ENCODE assay signal across 8 cellular contexts in the genomic region with DNA sequence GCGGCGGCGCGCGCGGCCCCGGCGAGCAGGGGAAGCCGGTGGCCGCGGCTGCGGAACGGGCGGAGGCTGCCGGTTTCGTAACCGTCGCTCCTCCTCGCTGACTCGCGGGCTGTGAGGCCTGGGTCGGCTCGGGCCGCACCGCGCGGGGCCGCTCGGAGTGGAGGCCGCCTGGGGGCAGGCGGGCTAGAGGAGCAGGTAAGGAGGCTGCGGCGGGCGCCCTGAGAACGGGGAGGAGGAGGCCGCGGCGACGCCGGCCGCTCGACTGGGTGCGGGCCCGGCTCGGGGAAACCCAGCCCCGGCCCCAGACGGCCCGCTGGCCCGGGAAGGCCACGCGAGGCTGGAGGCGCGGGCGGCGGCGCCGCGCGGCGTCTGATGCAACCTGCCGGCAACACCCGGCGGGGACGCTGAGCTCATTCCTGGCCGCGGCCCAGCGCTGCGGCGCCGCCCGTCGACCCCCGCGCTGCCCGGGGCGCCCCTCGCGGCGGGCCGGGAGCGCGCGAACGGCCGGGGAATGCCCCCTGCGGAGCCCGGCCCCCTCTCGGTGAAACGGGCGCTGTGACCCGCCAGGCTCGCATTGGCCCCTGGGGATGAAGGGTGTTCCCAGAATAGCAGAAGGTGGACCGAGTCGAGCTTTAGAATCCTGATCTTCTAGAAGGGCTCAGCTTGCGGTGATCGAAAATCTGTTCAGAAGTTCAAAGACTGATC. TPM values are rescaled to one million over a fixed set of nuclear protein-coding genes. Genes with fewer than 3 reads are reported as not detected.
DNase-seq lines count a peak whose midpoint lies in the region; ATAC-seq, FAIRE-seq and TF ChIP-seq lines count a peak whose summit lies in the region.

Gene CEBPG, plus strand, starts transcription at position 9 of the 705 bp plus-strand sequence. CDS start 5,531 bp downstream, outside the sequence.

- POLR2A ChIA-PET in Caco-2 (lab: Charles Lee): interaction anchor here (0.6 to 3.0 kb wide), 18 partner anchors 29 to 761 kb away, joined by 3 to 82 read pairs (median 5); partner anchors contain the start of gene CEBPA
- POLR2A ChIA-PET in OCI-LY7 (lab: Charles Lee): interaction anchor here (0.5 to 1.5 kb wide), 4 partner anchors 10 to 934 kb away, joined by 3 to 5 read pairs (median 4); no protein-coding TSS in a partner anchor

- H3K4me3 ChIP-seq in Caco-2 (ENCODE audit: low read depth, low read length) (peak within 1 kb of the TSS; percentile 65), OCI-LY7 (ENCODE audit: low read depth, low read length, poor library complexity, severe bottlenecking) (peak within 1 kb of the TSS; percentile 80), pancreas (peak within 1 kb of the TSS; percentile 81 to 97 (median 84))

- CTCF ChIA-PET in Caco-2 (lab: Charles Lee) (interaction anchor here (0.6 to 2.2 kb wide), 13 partner anchors 16 to 950 kb away, joined by 3 to 32 read pairs (median 4); partner anchors contain the start of gene CEBPA), OCI-LY7 (lab: Charles Lee; ENCODE audit: unreplicated experiment) (no interaction called here)
- CTCF ChIA-PET in activated naive CD4-positive, alpha-beta T cell treated with anti-CD3 and anti-CD28 coated beads for 36 hours (lab: Charles Lee): interaction anchor here (0.6 to 1.3 kb wide), 5 partner anchors 10 to 1126 kb away, joined by 3 read pairs; no protein-coding TSS in a partner anchor

- intact Hi-C loops in Caco-2 (cut with micrococcal nuclease; ENCODE audit: unreplicated experiment): loop anchor here (1.0 kb wide), 3 partner anchors 8 to 72 kb away; partner anchors contain the start of gene CEBPA
- intact Hi-C loops in OCI-LY7 (cut with micrococcal nuclease; ENCODE audit: unreplicated experiment): loop anchor here (1.0 to 5.0 kb wide), 3 partner anchors 71 to 792 kb away; partner anchors contain the start of genes CEBPA and PDCD5
- intact Hi-C loops in activated naive CD4-positive, alpha-beta T cell treated with anti-CD3 and anti-CD28 coated beads for 36 hours (cut with micrococcal nuclease): loop anchor here (1.0 to 10.0 kb wide), 8 partner anchors 72 to 978 kb away; partner anchors contain the start of genes CEBPA, CEP89, FAAP24 and LSM14A
- intact Hi-C loops in pancreas (cut with DNase I): no loop called here

- TF ChIP-seq CTCF in Caco-2 (IDR thresholded peaks at IDR 0.05; ENCODE audit: insufficient read depth in 1 of 2, low read depth in 1 of 2, low read length in 1 of 2, severe bottlenecking in 1 of 2, unreplicated experiment in 1 of 2): peak; percentile 22 to 62
- TF ChIP-seq CTCF in OCI-LY7 (conservative IDR thresholded peaks at IDR 0.05; ENCODE audit: low read length): peak; percentile 37; the same call in 1 of the 2 replicates
- no peak for TF ChIP-seq CTCF in pancreas (IDR thresholded peaks at IDR 0.05)

- H3K36me3 Mint-ChIP-seq in Caco-2 (ENCODE audit: insufficient read depth, unreplicated experiment): peaks cover 48% of the 10 kb centered on the region
- H3K36me3 Mint-ChIP-seq in activated naive CD4-positive, alpha-beta T cell treated with anti-CD3 and anti-CD28 coated beads for 36 hours (ENCODE audit: low read depth): peaks cover 23% of the 10 kb centered on the region

- H3K9me3 ChIP-seq in Caco-2 (no peaks in the 10 kb centered on the region), OCI-LY7 (ENCODE audit: low read length) (no peaks in the 10 kb centered on the region), pancreas (no peaks in the 10 kb centered on the region)

- WGBS in pancreas, 2 donors: 0 to 1% methylated on average over 64 to 96 of the region's 96 CpGs

- DNase-seq in Caco-2: peak; percentile 66 to 90
- DNase-seq in OCI-LY7 (ENCODE audit: low spot score): peak; percentile 75
- peak; percentile 67 for DNase-seq in activated naive CD4-positive, alpha-beta T cell treated with anti-CD3 and anti-CD28 coated beads for 36 hours
- DNase-seq in globus pallidus (ENCODE audit: low spot score): peak; percentile 31
- DNase-seq in pancreas: peak in 4 of 6 donors; percentile 59 to 81 (median 78)
- DNase-seq in medulla oblongata (ENCODE audit: extremely low spot score): no peak

- peak; percentile 45 for ATAC-seq in HG03196 (IDR thresholded peaks at IDR 0.05; ENCODE audit: unreplicated experiment)
- peak; percentile 39 to 63 (median 54) for ATAC-seq in pancreas

- FAIRE-seq in pancreas (lab: Jason Lieb, UNC): no peak

- H3K36me3 ChIP-seq in Caco-2 (ENCODE audit: control insufficient read depth, insufficient read depth, low read length): no peaks in the 10 kb centered on the region
- peaks cover 31% of the 10 kb centered on the region; the same call in 1 of the 2 replicates for H3K36me3 ChIP-seq in OCI-LY7 (ENCODE audit: insufficient read depth, low read length)
- H3K36me3 ChIP-seq in pancreas: no peaks in the 10 kb centered on the region

- peaks cover 48% of the 10 kb centered on the region for H3K79me2 ChIP-seq in OCI-LY7 (ENCODE audit: insufficient read depth, low read depth, low read length)

- H3K9me2 ChIP-seq in OCI-LY7 (ENCODE audit: insufficient read depth, low read length): no peaks in the 10 kb centered on the region

- H2AFZ ChIP-seq in OCI-LY7 (ENCODE audit: low read length): peak within 1 kb of the TSS; percentile 85; the same call in 1 of the 2 replicates

- H3K4me2 ChIP-seq in OCI-LY7 (ENCODE audit: low read length): peak within 1 kb of the TSS; percentile 100

- H3K27ac ChIP-seq in OCI-LY7 (ENCODE audit: low read depth, low read length, poor library complexity, severe bottlenecking) (peak within 1 kb of the TSS; percentile 86), pancreas (peak within 1 kb of the TSS; percentile 90 to 97 (median 96))

- peaks cover 26% of the 10 kb centered on the region for H3K4me1 Mint-ChIP-seq in Caco-2 (ENCODE audit: low read depth, unreplicated experiment)
- H3K4me1 Mint-ChIP-seq in activated naive CD4-positive, alpha-beta T cell treated with anti-CD3 and anti-CD28 coated beads for 36 hours (ENCODE audit: low read depth): peaks cover 51% of the 10 kb centered on the region

- H3K4me1 ChIP-seq in Caco-2 (peaks cover 28% of the 10 kb centered on the region), OCI-LY7 (ENCODE audit: insufficient read depth, low read length, poor library complexity, severe bottlenecking) (peaks cover 38% of the 10 kb centered on the region), pancreas (peaks cover 16 to 31% (median 20%) of the 10 kb centered on the region in 3 donors)

- BruUV-seq in Caco-2 (replicated peaks; lab: Mats Ljungman, UMichigan) (no TSS peak), OCI-LY7 (replicated peaks; lab: Mats Ljungman, UMichigan) (no TSS peak)

- no peaks in the 10 kb centered on the region for H3K27me3 Mint-ChIP-seq in Caco-2 (ENCODE audit: insufficient read depth, unreplicated experiment)
- no peaks in the 10 kb centered on the region for H3K27me3 Mint-ChIP-seq in activated naive CD4-positive, alpha-beta T cell treated with anti-CD3 and anti-CD28 coated beads for 36 hours (ENCODE audit: low read depth)

- TF ChIP-seq POLR2A in GM19193 (IDR thresholded peaks at IDR 0.05; ENCODE audit: extremely low read depth, insufficient read depth, insufficient read length): peak; percentile 89

- peaks cover 42% of the 10 kb centered on the region for H4K20me1 ChIP-seq in OCI-LY7 (ENCODE audit: insufficient read depth, low read length)

- peak within 1 kb of the TSS; percentile 93 for H3K4me3 Mint-ChIP-seq in Caco-2 (ENCODE audit: unreplicated experiment)
- peak within 1 kb of the TSS; percentile 88 for H3K4me3 Mint-ChIP-seq in activated naive CD4-positive, alpha-beta T cell treated with anti-CD3 and anti-CD28 coated beads for 36 hours

- peak within 1 kb of the TSS; percentile 95 for H3K27ac Mint-ChIP-seq in Caco-2 (ENCODE audit: unreplicated experiment)
- H3K27ac Mint-ChIP-seq in activated naive CD4-positive, alpha-beta T cell treated with anti-CD3 and anti-CD28 coated beads for 36 hours: peak within 1 kb of the TSS; percentile 83

- H3K9me3 Mint-ChIP-seq in Caco-2 (ENCODE audit: unreplicated experiment): no peaks in the 10 kb centered on the region
- H3K9me3 Mint-ChIP-seq in activated naive CD4-positive, alpha-beta T cell treated with anti-CD3 and anti-CD28 coated beads for 36 hours: no peaks in the 10 kb centered on the region

- H3K27me3 ChIP-seq in Caco-2 (replicated peaks; ENCODE audit: control insufficient read depth, insufficient read depth, low read length): no peaks in the 10 kb centered on the region
- H3K27me3 ChIP-seq in pancreas: no peaks in the 10 kb centered on the region

RNA-seq across cellular contexts. Expression of gene CEBPG, which starts in this region (rescaled TPM):
- total RNA-seq in Caco-2 (2022): 74.9 and 79.4 TPM in 2 replicates
- 44.9 and 46.1 TPM in 2 replicates for total RNA-seq in OCI-LY7 (2014; rRNA removed; shearing (Covaris generic))
- 45.1 and 52.2 TPM in 2 replicates for total RNA-seq in OCI-LY7 (2022)
- 10 to 100 TPM; 37.3 to 38.7 TPM for total RNA-seq in activated naive CD4-positive, alpha-beta T cell treated with anti-CD3 and anti-CD28 coated beads for 36 hours
- total RNA-seq in pancreas: 10 to 100 TPM in 2 of 6 donors, 1 to 10 TPM in 4; 6.2 to 34.5 (median 9.4) TPM
- polyA plus RNA-seq in pancreas: 10 to 100 TPM in 1 of 2 donors, 1 to 10 TPM in 1; 7.0 to 11.6 TPM

Comparison
In these comparisons a context has a peak if more than half of its experiments do, and no peak if none do; other contexts are left out.
1. CTCF ChIP-seq: peak in Caco-2 (2 of 2) and OCI-LY7 (single experiment); none in pancreas (0 of 4).
2. intact Hi-C loops: an anchor here in Caco-2 (1.0 kb wide), OCI-LY7 (1.0 to 5.0 kb wide) and activated naive CD4-positive, alpha-beta T cell treated with anti-CD3 and anti-CD28 coated beads for 36 hours (1.0 to 10.0 kb wide); none called in pancreas.
3. Peak in every context shown above with its lines, with median percentiles within 50 percentile points of each other: H3K4me3 ChIP-seq.